2 cellular contexts compared by ENCODE assay signal in genomic region chr3:58308728-58309127, GRCh38.
TF ChIP-seq lines count a peak whose summit lies in the region.

No MANE protein-coding gene starts in this region.

TF ChIP-seq in GM23338, 12 proteins besides CTCF, POLR2A, EP300 and RAD21:
- TF ChIP-seq STAT1 (IDR thresholded peaks at IDR 0.05; ENCODE audit: unreplicated experiment) (no peak), REST (IDR thresholded peaks at IDR 0.05; ENCODE audit: unreplicated experiment) (no peak), EZH2phosphoT487 (IDR thresholded peaks at IDR 0.05; ENCODE audit: unreplicated experiment) (no peak), JUNB (IDR thresholded peaks at IDR 0.05; ENCODE audit: unreplicated experiment) (no peak), ZNF462 (CRISPR knock-in tag; IDR thresholded peaks at IDR 0.05) (no peak), CREB1 (CRISPR knock-in tag; IDR thresholded peaks at IDR 0.05; ENCODE audit: low read depth) (no peak), EZH2 (IDR thresholded peaks at IDR 0.05; ENCODE audit: low read depth, unreplicated experiment) (no peak), ETS1 (IDR thresholded peaks at IDR 0.05) (no peak), ZNF331 (CRISPR knock-in tag; IDR thresholded peaks at IDR 0.05; ENCODE audit: low read depth) (no peak), POLR2AphosphoS5 (IDR thresholded peaks at IDR 0.05; ENCODE audit: low read depth) (no peak), NANOG (IDR thresholded peaks at IDR 0.05; ENCODE audit: borderline replicate concordance) (no peak), ZNF114 (CRISPR knock-in tag; IDR thresholded peaks at IDR 0.05) (no peak)

TF ChIP-seq in K562, 482 proteins besides CTCF, POLR2A, EP300 and RAD21:
- no peak for TF ChIP-seq FOXA1 (IDR thresholded peaks at IDR 0.05; ENCODE audit: borderline replicate concordance)
- TF ChIP-seq RBM14 (IDR thresholded peaks at IDR 0.05; ENCODE audit: borderline replicate concordance, insufficient read depth, low read depth, low read length): no peak
- no peak for TF ChIP-seq GTF2E2 (tag; IDR thresholded peaks at IDR 0.05)
- no peak for TF ChIP-seq TAF7 (tag; IDR thresholded peaks at IDR 0.05)
- TF ChIP-seq CHD4 (IDR thresholded peaks at IDR 0.05; ENCODE audit: insufficient read depth, insufficient replicate concordance, low read depth, low read length, poor library complexity, severe bottlenecking): no peak
- peak; percentile 96 for TF ChIP-seq NFIC (IDR thresholded peaks at IDR 0.05)
- TF ChIP-seq NR4A1 (CRISPR knock-in tag; IDR thresholded peaks at IDR 0.05): no peak
- TF ChIP-seq NR4A1 (tag; IDR thresholded peaks at IDR 0.05): no peak
- TF ChIP-seq RERE (CRISPR knock-in tag; IDR thresholded peaks at IDR 0.05; ENCODE audit: borderline replicate concordance): no peak
- TF ChIP-seq HMG20B (CRISPR knock-in tag; IDR thresholded peaks at IDR 0.05): no peak
- peak; percentile 71 for TF ChIP-seq NFIX (CRISPR knock-in tag; IDR thresholded peaks at IDR 0.05; ENCODE audit: low read depth)
